Comparison of ENCODE assay signal across 1 cellular context in genomic region chr12:132638541-132639408, GRCh38.
TF ChIP-seq lines count a peak whose summit lies in the region.

No MANE protein-coding gene starts in this region.

TF ChIP-seq in HCT116, 20 proteins besides CTCF, POLR2A, EP300 and RAD21 (continued from another document):
- no peak for TF ChIP-seq ATF3 (IDR thresholded peaks at IDR 0.05)
- no peak for TF ChIP-seq ZBTB33 (IDR thresholded peaks at IDR 0.05; ENCODE audit: extremely low read depth, insufficient replicate concordance, low read length)
- no peak for TF ChIP-seq ZFX (IDR thresholded peaks at IDR 0.05)
- no peak for TF ChIP-seq ZNF274 (IDR thresholded peaks at IDR 0.05; ENCODE audit: low read depth, low read length)
- no peak for TF ChIP-seq EZH2 (IDR thresholded peaks at IDR 0.05)
- TF ChIP-seq, protein P1, sequence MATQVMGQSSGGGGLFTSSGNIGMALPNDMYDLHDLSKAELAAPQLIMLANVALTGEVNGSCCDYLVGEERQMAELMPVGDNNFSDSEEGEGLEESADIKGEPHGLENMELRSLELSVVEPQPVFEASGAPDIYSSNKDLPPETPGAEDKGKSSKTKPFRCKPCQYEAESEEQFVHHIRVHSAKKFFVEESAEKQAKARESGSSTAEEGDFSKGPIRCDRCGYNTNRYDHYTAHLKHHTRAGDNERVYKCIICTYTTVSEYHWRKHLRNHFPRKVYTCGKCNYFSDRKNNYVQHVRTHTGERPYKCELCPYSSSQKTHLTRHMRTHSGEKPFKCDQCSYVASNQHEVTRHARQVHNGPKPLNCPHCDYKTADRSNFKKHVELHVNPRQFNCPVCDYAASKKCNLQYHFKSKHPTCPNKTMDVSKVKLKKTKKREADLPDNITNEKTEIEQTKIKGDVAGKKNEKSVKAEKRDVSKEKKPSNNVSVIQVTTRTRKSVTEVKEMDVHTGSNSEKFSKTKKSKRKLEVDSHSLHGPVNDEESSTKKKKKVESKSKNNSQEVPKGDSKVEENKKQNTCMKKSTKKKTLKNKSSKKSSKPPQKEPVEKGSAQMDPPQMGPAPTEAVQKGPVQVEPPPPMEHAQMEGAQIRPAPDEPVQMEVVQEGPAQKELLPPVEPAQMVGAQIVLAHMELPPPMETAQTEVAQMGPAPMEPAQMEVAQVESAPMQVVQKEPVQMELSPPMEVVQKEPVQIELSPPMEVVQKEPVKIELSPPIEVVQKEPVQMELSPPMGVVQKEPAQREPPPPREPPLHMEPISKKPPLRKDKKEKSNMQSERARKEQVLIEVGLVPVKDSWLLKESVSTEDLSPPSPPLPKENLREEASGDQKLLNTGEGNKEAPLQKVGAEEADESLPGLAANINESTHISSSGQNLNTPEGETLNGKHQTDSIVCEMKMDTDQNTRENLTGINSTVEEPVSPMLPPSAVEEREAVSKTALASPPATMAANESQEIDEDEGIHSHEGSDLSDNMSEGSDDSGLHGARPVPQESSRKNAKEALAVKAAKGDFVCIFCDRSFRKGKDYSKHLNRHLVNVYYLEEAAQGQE (IDR thresholded peaks at IDR 0.05; ENCODE audit: low read depth) = no peak
- no peak for TF ChIP-seq ELF1 (IDR thresholded peaks at IDR 0.05; ENCODE audit: borderline replicate concordance, low read depth)
- TF ChIP-seq MAX (IDR thresholded peaks at IDR 0.05) = no peak
- no peak for TF ChIP-seq FOSL1 (IDR thresholded peaks at IDR 0.05; ENCODE audit: low read depth)
- no peak for TF ChIP-seq SRF (IDR thresholded peaks at IDR 0.05; ENCODE audit: low read depth)
